ENCODE assay signal across 35 cellular contexts in genomic region chr4:43402393-43402792, GRCh38.
"Had no signal": no experiment of that assay in that cellular context is flagged by ENCODE, and none has a peak within 500 bp of the region (broad histone marks: within the 10 kb centered on the region; RNA-seq: fewer than 3 reads in every experiment).

No MANE protein-coding gene starts in this region.

- H3K4me3 ChIP-seq: MG63 had no signal

- H3K36me3 ChIP-seq: MG63 had no signal

- H3K9ac ChIP-seq: KMS-11 had no signal

- H3K27ac ChIP-seq: KMS-11 had no signal

- DNase-seq: Karpas-422, Kasumi-1, KBM-7, KG1, MG63, MM.1S, MV-4-11, NCI-H1048, NCI-H1092, NCI-H1092 treated with DMSO at 0.1 percent for 48 hours, NCI-H1105, NCI-H1105 treated with DMSO at 0.1 percent for 48 hours, NCI-H1417, NCI-H1417 treated with DMSO at 0.1 percent for 48 hours, NCI-H1436, NCI-H1436 treated with DMSO at 0.1 percent for 48 hours, NCI-H146, NCI-H1694, NCI-H1694 treated with DMSO at 0.1 percent for 48 hours, NCI-H187, NCI-H187 treated with DMSO at 0.1 percent for 48 hours, NCI-H1930, NCI-H2029, NCI-H2029 treated with DMSO at 0.1 percent for 48 hours, NCI-H2081, NCI-H2081 treated with DMSO at 0.1 percent for 48 hours, NCI-H2107, NCI-H2171, NCI-H2171 treated with DMSO at 0.1 percent for 48 hours, NCI-H2227 treated with DMSO at 0.1 percent for 48 hours, NCI-H226, NCI-H345, NCI-H446, NCI-H446 treated with DMSO at 0.1 percent for 48 hours had no signal

- H3K27me3 ChIP-seq: MG63 had no signal

- H3K4me2 ChIP-seq: KMS-11 had no signal
